ENCODE assay signal across 17 cellular contexts in the genomic region with DNA sequence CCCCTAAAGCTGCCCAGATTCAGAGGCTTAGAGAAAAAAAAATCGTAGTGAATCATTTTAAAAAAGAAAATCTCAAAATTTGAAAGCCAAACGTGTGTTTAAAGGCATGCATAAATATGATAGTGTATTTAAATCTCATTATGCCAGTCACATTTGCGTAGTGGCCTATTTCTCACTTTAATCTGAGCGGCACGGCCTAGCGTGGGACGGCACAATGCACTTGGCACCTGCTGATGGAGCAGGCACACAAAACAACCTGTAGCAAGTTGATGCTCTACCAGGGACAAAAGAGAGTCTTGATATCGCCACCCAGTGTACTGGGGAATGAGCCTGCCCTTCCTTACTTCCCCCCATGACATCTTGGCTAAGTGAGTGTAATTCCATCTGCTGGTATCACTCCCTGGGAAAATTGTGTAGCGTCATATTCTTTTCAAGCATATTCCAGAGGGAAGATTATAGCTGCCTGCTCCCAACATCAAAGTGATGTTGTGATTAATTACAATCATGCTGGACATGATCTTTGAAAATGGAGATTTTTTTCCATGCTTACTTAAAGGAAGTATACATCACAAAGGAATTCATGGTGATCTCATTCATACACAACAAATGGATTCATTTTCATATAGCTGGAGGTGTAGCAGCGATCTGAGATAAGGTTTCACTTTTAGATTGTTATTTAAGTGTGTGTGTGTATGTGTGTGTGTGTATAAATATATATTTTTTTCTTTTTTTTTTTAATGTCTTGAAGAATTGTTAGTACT.
"Had no signal": no experiment of that assay in that cellular context is flagged by ENCODE, and none has a peak within 500 bp of the region (broad histone marks: within the 10 kb centered on the region; RNA-seq: fewer than 3 reads in every experiment).

No MANE protein-coding gene starts in this region.

- H3K4me3 ChIP-seq: thyroid gland had no signal

- H3K27me3 ChIP-seq: brain microvascular endothelial cell, thyroid gland had no signal

- H3K4me1 ChIP-seq: thyroid gland had no signal

- H3K27ac ChIP-seq: brain microvascular endothelial cell, thyroid gland had no signal

- H3K27me3 Mint-ChIP-seq: activated CD4-positive, alpha-beta T cell treated with anti-CD3 and anti-CD28 coated beads, Interleukin-2, amount 10 ng/mL, durations not matched to agents 24 days and 14 days; activated T-cell treated with anti-CD3 and anti-CD28 coated beads, Interleukin-2, amount 50 U/mL, for 24 hours; progenitor cell of endocrine pancreas; T-cell had no signal

- H3K9me3 Mint-ChIP-seq: activated CD4-positive, alpha-beta T cell treated with anti-CD3 and anti-CD28 coated beads, Interleukin-2, amount 10 ng/mL, durations not matched to agents 24 days and 14 days; activated naive CD4-positive, alpha-beta T cell treated with anti-CD3 and anti-CD28 coated beads for 36 hours; activated T-cell treated with anti-CD3 and anti-CD28 coated beads, Interleukin-2, amount 50 U/mL, for 24 hours; central memory CD8-positive, alpha-beta T cell; neural crest cell; T-cell had no signal

- H3K36me3 Mint-ChIP-seq: T-cell had no signal

- H3K4me1 Mint-ChIP-seq: activated CD4-positive, alpha-beta T cell treated with anti-CD3 and anti-CD28 coated beads, Interleukin-2, amount 10 ng/mL, durations not matched to agents 24 days and 14 days; central memory CD8-positive, alpha-beta T cell; T-cell had no signal

- H3K9me3 ChIP-seq: thyroid gland had no signal

- H3K36me3 ChIP-seq: brain microvascular endothelial cell had no signal

- H3K4me3 Mint-ChIP-seq: activated CD4-positive, alpha-beta T cell treated with anti-CD3 and anti-CD28 coated beads, Interleukin-2, amount 10 ng/mL, durations not matched to agents 24 days and 14 days; activated CD8-positive, alpha-beta T cell treated with anti-CD3 and anti-CD28 coated beads, Interleukin-2, amount 10 ng/mL, durations not matched to agents 7 days and 5 days; activated naive CD4-positive, alpha-beta T cell treated with anti-CD3 and anti-CD28 coated beads for 36 hours; activated T-cell treated with anti-CD3 and anti-CD28 coated beads, Interleukin-2, amount 50 U/mL, for 24 hours; central memory CD8-positive, alpha-beta T cell; neural crest cell; T-cell had no signal

- FAIRE-seq: urothelium cell line had no signal

- ATAC-seq: activated CD8-positive, alpha-beta T cell treated with anti-CD3 and anti-CD28 coated beads, Interleukin-2, amount 10 ng/mL, durations not matched to agents 7 days and 5 days; left ventricle myocardium superior; T-cell had no signal

- DNase-seq: activated CD4-positive, alpha-beta T cell treated with anti-CD3 and anti-CD28 coated beads, Interleukin-2, amount 10 ng/mL, durations not matched to agents 24 days and 14 days; activated CD8-positive, alpha-beta T cell treated with anti-CD3 and anti-CD28 coated beads, Interleukin-2, amount 10 ng/mL, durations not matched to agents 7 days and 5 days; activated naive CD4-positive, alpha-beta T cell treated with anti-CD3 and anti-CD28 coated beads for 36 hours; activated T-cell treated with anti-CD3 and anti-CD28 coated beads, Interleukin-2, amount 50 U/mL, for 24 hours; brain microvascular endothelial cell; cortex of kidney; effector CD4-positive, alpha-beta T cell; foreskin fibroblast; left ventricle myocardium superior; stimulated activated CD4-positive, alpha-beta T cell treated with anti-CD3 and anti-CD28 coated beads, Interleukin-2, amount 100 ng/mL, for 24 hours; stimulated activated naive CD4-positive, alpha-beta T cell treated with Interleukin-2 at 50 U/mL for 16 hours; T-cell; thyroid gland had no signal

- H3K27ac Mint-ChIP-seq: activated CD4-positive, alpha-beta T cell treated with anti-CD3 and anti-CD28 coated beads, Interleukin-2, amount 10 ng/mL, durations not matched to agents 24 days and 14 days; activated CD8-positive, alpha-beta T cell treated with anti-CD3 and anti-CD28 coated beads, Interleukin-2, amount 10 ng/mL, durations not matched to agents 7 days and 5 days; activated naive CD4-positive, alpha-beta T cell treated with anti-CD3 and anti-CD28 coated beads for 36 hours; activated T-cell treated with anti-CD3 and anti-CD28 coated beads, Interleukin-2, amount 50 U/mL, for 24 hours; progenitor cell of endocrine pancreas; T-cell had no signal
